Comparison of ENCODE assay signal across 9 cellular contexts in the genomic region with DNA sequence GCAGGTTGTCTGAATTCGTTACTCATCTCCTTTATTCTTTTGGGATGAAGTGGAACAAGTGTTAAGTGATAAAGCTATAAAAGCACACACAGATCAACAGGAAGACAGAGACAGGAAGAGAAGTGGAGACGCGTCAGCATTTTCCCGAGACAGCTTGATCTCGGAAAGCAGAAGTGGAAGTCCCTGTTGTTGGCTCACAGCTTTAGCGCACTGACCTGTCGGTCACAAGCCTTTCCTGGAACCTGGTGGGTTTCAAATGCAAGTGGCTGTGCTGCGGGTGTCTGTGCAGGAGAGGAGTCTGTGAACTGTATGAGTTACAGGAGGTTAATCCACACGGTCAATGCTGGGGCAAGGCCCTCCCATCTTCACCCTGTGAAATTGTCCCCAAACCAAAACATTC.
DNase-seq lines count a peak whose midpoint lies in the region; ATAC-seq and TF ChIP-seq lines count a peak whose summit lies in the region.
"Had no signal": no experiment of that assay in that cellular context is flagged by ENCODE, and none has a peak within 500 bp of the region (broad histone marks: within the 10 kb centered on the region; RNA-seq: fewer than 3 reads in every experiment).

No MANE protein-coding gene starts in this region.

- no peak overlapping the region for H3K4me3 ChIP-seq in esophagus muscularis mucosa
- no peak overlapping the region for H3K4me3 ChIP-seq in WERI-Rb-1 (ENCODE audit: low read depth, low read length)
- H3K4me3 ChIP-seq: thoracic aorta had no signal

- H3K27me3 ChIP-seq in esophagus muscularis mucosa: no peaks in the 10 kb centered on the region
- no peaks in the 10 kb centered on the region for H3K27me3 ChIP-seq in WERI-Rb-1 (ENCODE audit: insufficient read depth, low read depth, severe bottlenecking)

- TF ChIP-seq EP300 in esophagus muscularis mucosa (IDR thresholded peaks at IDR 0.05): no peak

- peak; percentile 81 for ATAC-seq in HG02884 (IDR thresholded peaks at IDR 0.05; ENCODE audit: unreplicated experiment)

- no peak for TF ChIP-seq POLR2A in esophagus muscularis mucosa (IDR thresholded peaks at IDR 0.05; ENCODE audit: low read depth)

- H3K9me3 ChIP-seq in esophagus muscularis mucosa (no peaks in the 10 kb centered on the region), WERI-Rb-1 (ENCODE audit: severe bottlenecking) (no peaks in the 10 kb centered on the region)
- H3K9me3 ChIP-seq: thoracic aorta had no signal

- WGBS in esophagus muscularis mucosa: 66% methylated on average over 9 of the region's 9 CpGs

- peak overlapping the region; percentile 49 to 54 (median 51) for H3K27ac ChIP-seq in esophagus muscularis mucosa (replicated peaks in 1 of 4)
- H3K27ac ChIP-seq in WERI-Rb-1: no peak overlapping the region

- peaks cover 8 to 25% (median 17%) of the 10 kb centered on the region in 4 donors for H3K4me1 ChIP-seq in esophagus muscularis mucosa

- intact Hi-C loops in esophagus muscularis mucosa (cut with DNase I): no loop called here

- TF ChIP-seq CTCF in esophagus muscularis mucosa (IDR thresholded peaks at IDR 0.05) (no peak), WERI-Rb-1 (IDR thresholded peaks at IDR 0.05; ENCODE audit: low read depth, low read length) (no peak)

- H3K36me3 ChIP-seq in esophagus muscularis mucosa: no peaks in the 10 kb centered on the region
- no peaks in the 10 kb centered on the region for H3K36me3 ChIP-seq in WERI-Rb-1
- H3K36me3 ChIP-seq: thoracic aorta had no signal

- peak; percentile 32 for DNase-seq in NCI-H510A treated with DMSO at 0.1 percent for 48 hours (lab: John Stamatoyannopoulos, UW)
- DNase-seq in NCI-H510A (lab: John Stamatoyannopoulos, UW): no peak
- DNase-seq in SIG-M5 (lab: John Stamatoyannopoulos, UW): peak; percentile 6
- no peak for DNase-seq in esophagus muscularis mucosa (ENCODE audit: extremely low spot score)
- DNase-seq in pons (ENCODE audit: low spot score): peak; percentile 86
- no peak for DNase-seq in WERI-Rb-1
- no peak for DNase-seq in NCI-H187 (lab: John Stamatoyannopoulos, UW)

Comparison
In these comparisons a context has a peak if more than half of its experiments do, and no peak if none do; other contexts are left out.
1. DNase-seq: peak in NCI-H510A treated with DMSO at 0.1 percent for 48 hours (single experiment), SIG-M5 (single experiment) and pons (single experiment); none in NCI-H510A (single experiment), esophagus muscularis mucosa (single experiment), WERI-Rb-1 (single experiment) and NCI-H187 (0 of 2).